21 cellular contexts compared by ENCODE assay signal in genomic region chr20:61295726-61296628, GRCh38. TPM values are rescaled to one million over a fixed set of nuclear protein-coding genes. Genes with fewer than 3 reads are reported as not detected.
DNase-seq lines count a peak whose midpoint lies in the region; ATAC-seq, FAIRE-seq and TF ChIP-seq lines count a peak whose summit lies in the region.
"Had no signal": no experiment of that assay in that cellular context is flagged by ENCODE, and none has a peak within 500 bp of the region (broad histone marks: within the 10 kb centered on the region; RNA-seq: fewer than 3 reads in every experiment).

No MANE protein-coding gene starts in this region.

- H3K23ac ChIP-seq in mesenchymal stem cell (ENCODE audit: low read length in 2 of 2): peak overlapping the region in 1 of 2 experiments; percentile 46

- H3K4me1 ChIP-seq in K562 (replicated peaks in 1 of 2; ENCODE audit: control insufficient read depth in 2 of 2, insufficient read depth in 2 of 2, low read length in 2 of 2) (no peaks in the 10 kb centered on the region), mesenchymal stem cell (ENCODE audit: control insufficient read depth, insufficient read depth, low read depth, low read length) (peaks cover 16% of the 10 kb centered on the region)
- H3K4me1 ChIP-seq: left lung, testis had no signal

- H2BK5ac ChIP-seq in mesenchymal stem cell (ENCODE audit: low read depth, low read length, poor library complexity, severe bottlenecking): no peak overlapping the region

- intact Hi-C loops in K562 (cut with micrococcal nuclease): no loop called here

- no peak for TF ChIP-seq POLR2A in K562 (conservative IDR thresholded peaks at IDR 0.05)

- in situ Hi-C loops in K562 (cut with MboI): no loop called here
- in situ Hi-C loops in GM13976 (cut with MboI; ENCODE audit: low sequenced_read_pairs, unreplicated experiment): no loop called here

- H2BK12ac ChIP-seq in mesenchymal stem cell (ENCODE audit: low read length in 2 of 2): peak overlapping the region in 1 of 2 experiments; percentile 35

- no peaks in the 10 kb centered on the region for H3K79me2 ChIP-seq in K562 (ENCODE audit: control insufficient read depth, insufficient read depth, low read length)

- no peak overlapping the region for H3K4me2 ChIP-seq in K562 (ENCODE audit: insufficient read depth, low read length)
- H3K4me2 ChIP-seq in mesenchymal stem cell (ENCODE audit: low read length, poor library complexity, severe bottlenecking): no peak overlapping the region

- no peak overlapping the region for H3K18ac ChIP-seq in mesenchymal stem cell (ENCODE audit: low read depth in 1 of 2, low read length in 2 of 2)

- H3K4me3 ChIP-seq in AG10803 (ENCODE audit: low read length) (no peak overlapping the region), K562 (no peak overlapping the region), mesenchymal stem cell (ENCODE audit: insufficient read depth in 1 of 2, low read depth in 1 of 2, low read length in 2 of 2) (no peak overlapping the region)
- H3K4me3 ChIP-seq: left lung, testis had no signal

- H3K79me1 ChIP-seq in mesenchymal stem cell (replicated peaks; ENCODE audit: low read length, poor library complexity, severe bottlenecking): peaks cover 15% of the 10 kb centered on the region

- no peak for TF ChIP-seq RAD21 in K562 (CRISPR knock-in tag; conservative IDR thresholded peaks at IDR 0.05 in 1 of 2, IDR thresholded peaks at IDR 0.05 in 1 of 2)

- 0 out of 2 replicates have a peak, but pooled peaks cover 3% of the 10 kb centered on the region for H4K20me1 ChIP-seq in K562 (replicated peaks; ENCODE audit: control insufficient read depth, insufficient read depth, low read length)

- POLR2A ChIA-PET in K562 (lab: Yijun Ruan, JAX): no interaction called here

- peak; percentile 51 for ATAC-seq in K562
- ATAC-seq: activated CD4-positive, CD25-positive, alpha-beta regulatory T cell treated with anti-CD3 and anti-CD28 coated beads, Interleukin-2, amount 50 U/mL, for 24 hours; activated naive CD4-positive, alpha-beta T cell treated with anti-CD3 and anti-CD28 coated beads, Interleukin-2, amount 50 U/mL, for 72 hours; left lung; PC-3; stimulated activated memory B cell treated with anti-CD40 and anti-IgM and Interleukin-4, amounts not matched to agents 10 μg/mL and 1 μg/mL and 100 μg/mL, for 72 hours had no signal

- H3K9ac ChIP-seq in K562 (ENCODE audit: insufficient read depth in 1 of 2, low read depth in 2 of 2, low read length in 2 of 2): no peak overlapping the region
- H3K9ac ChIP-seq in mesenchymal stem cell (ENCODE audit: low read length): no peak overlapping the region

- FAIRE-seq in HTR-8/SVneo (lab: Jason Lieb, UNC): peak; percentile 13
- FAIRE-seq in K562 (lab: Jason Lieb, UNC): no peak

- H4K8ac ChIP-seq in mesenchymal stem cell (ENCODE audit: low read length): no peak overlapping the region

- H3K9me1 ChIP-seq in K562 (ENCODE audit: control insufficient read depth, insufficient read depth, low read length): no peaks in the 10 kb centered on the region

- H3K27ac ChIP-seq in K562 (ENCODE audit: extremely low read depth, low read depth, low read length) (no peak overlapping the region), mesenchymal stem cell (ENCODE audit: low read length, poor library complexity, severe bottlenecking) (no peak overlapping the region)
- H3K27ac ChIP-seq: epithelial cell of prostate, left lung, testis had no signal

- peak overlapping the region; percentile 47 for H4K91ac ChIP-seq in mesenchymal stem cell (ENCODE audit: low read length)

- no peak overlapping the region for H2AFZ ChIP-seq in K562 (ENCODE audit: low read depth, low read length)
- no peak overlapping the region for H2AFZ ChIP-seq in mesenchymal stem cell (ENCODE audit: low read depth, low read length)

- H3K36me3 ChIP-seq in K562 (ENCODE audit: control insufficient read depth, insufficient read depth, low read length): no peaks in the 10 kb centered on the region
- no peaks in the 10 kb centered on the region for H3K36me3 ChIP-seq in mesenchymal stem cell (ENCODE audit: control insufficient read depth in 1 of 2, insufficient read depth in 2 of 2, low read depth in 1 of 2, low read length in 2 of 2)
- H3K36me3 ChIP-seq: left lung had no signal

- CTCF ChIA-PET in K562 (lab: Yijun Ruan, JAX; ENCODE audit: low intra/inter-chr PET ratio): no interaction called here

- no peaks in the 10 kb centered on the region for H3K9me3 ChIP-seq in K562 (replicated peaks; ENCODE audit: control insufficient read depth, insufficient read depth, low read depth, low read length)
- H3K9me3 ChIP-seq in mesenchymal stem cell (ENCODE audit: control insufficient read depth, low read length): no peaks in the 10 kb centered on the region
- H3K9me3 ChIP-seq: testis had no signal

- TF ChIP-seq CTCF in AG10803 (conservative IDR thresholded peaks at IDR 0.05; ENCODE audit: low read length) (no peak), K562 (IDR thresholded peaks at IDR 0.05 in 2 of 3, conservative IDR thresholded peaks at IDR 0.05 in 1 of 3; ENCODE audit: insufficient read depth in 2 of 3, low read depth in 1 of 3, low read length in 3 of 3) (no peak), GM20000 (IDR thresholded peaks at IDR 0.05; ENCODE audit: extremely low read depth, missing control alignments) (no peak), GM13976 (IDR thresholded peaks at IDR 0.05; ENCODE audit: borderline replicate concordance, control extremely low read depth, extremely low read depth, insufficient read depth, missing control alignments) (no peak)

- 1% methylated on average over 24 of the region's 33 CpGs for WGBS in K562 (ENCODE audit: insufficient coverage, low coverage, missing lambda C conversion rate)
- 69% methylated on average over 31 of the region's 33 CpGs for WGBS in mesenchymal stem cell

- TF ChIP-seq EP300 in K562 (IDR thresholded peaks at IDR 0.05; ENCODE audit: low read length): no peak

- no peak overlapping the region for H3K4ac ChIP-seq in mesenchymal stem cell (ENCODE audit: low read depth in 1 of 2, low read length in 2 of 2)

- no peak overlapping the region for H2BK15ac ChIP-seq in mesenchymal stem cell (ENCODE audit: low read depth, poor library complexity, severe bottlenecking)

- H3K14ac ChIP-seq in mesenchymal stem cell (ENCODE audit: low read length in 2 of 2): no peak overlapping the region

- no peak overlapping the region for H2AK5ac ChIP-seq in mesenchymal stem cell (ENCODE audit: low read length, severe bottlenecking)

- DNase-seq in AG10803 (ENCODE audit: low read depth): peak; percentile 8
- DNase-seq in HTR-8/SVneo (ENCODE audit: insufficient read length, low spot score): peak; percentile 93
- DNase-seq in K562 (ENCODE audit: extremely low read depth in 1 of 4, low spot score in 3 of 4): no peak
- no peak for DNase-seq in mesenchymal stem cell
- no peak for DNase-seq in GM20000 (ENCODE audit: low spot score)
- no peak for DNase-seq in NCI-H446 treated with DMSO at 0.1 percent for 48 hours (lab: John Stamatoyannopoulos, UW)
- DNase-seq in epidermal melanocyte (ENCODE audit: insufficient read length, low spot score): no peak
- DNase-seq in GM13976 (ENCODE audit: low spot score): no peak
- DNase-seq: activated CD8-positive, alpha-beta memory T cell treated with anti-CD3 and anti-CD28 coated beads for 24 hours; CD4-positive, alpha-beta T cell; DMS153; foreskin melanocyte; Kasumi-1; left lung; nucleus accumbens; PC-3; testis had no signal

- H3K27me3 ChIP-seq in K562 (ENCODE audit: control insufficient read depth in 2 of 2, insufficient read depth in 2 of 2, low read length in 2 of 2) (peaks cover 6 to 60% of the 10 kb centered on the region in 2 experiments; a peak in 4 of 5 replicates), mesenchymal stem cell (ENCODE audit: control insufficient read depth in 1 of 2, insufficient read depth in 1 of 2, low read length in 2 of 2) (no peaks in the 10 kb centered on the region)
- H3K27me3 ChIP-seq: testis had no signal

- H2BK120ac ChIP-seq in mesenchymal stem cell (ENCODE audit: low read depth, low read length): no peak overlapping the region

- BruUV-seq in K562 (replicated peaks; lab: Mats Ljungman, UMichigan): no TSS peak

TF ChIP-seq in K562, 482 proteins besides CTCF, POLR2A, EP300 and RAD21:
- TF ChIP-seq MTA3 (IDR thresholded peaks at IDR 0.05; ENCODE audit: borderline replicate concordance): no peak
- no peak for TF ChIP-seq NFXL1 (CRISPR knock-in tag; IDR thresholded peaks at IDR 0.05)
- TF ChIP-seq NR2F6 (CRISPR knock-in tag; IDR thresholded peaks at IDR 0.05): no peak
- TF ChIP-seq ATF3 (IDR thresholded peaks at IDR 0.05): no peak
- no peak for TF ChIP-seq ATF3 (CRISPR knock-in tag; conservative IDR thresholded peaks at IDR 0.05)
TF ChIP-seq in K562: peak in this region for 0.

RNA-seq across cellular contexts. Expression of gene CDH4, which starts 43.9 kb away (rescaled TPM):
- total RNA-seq in K562 (2011; cell fraction: chromatin; rRNA removed; ENCODE audit: low replicate concordance): not detected in 2 replicates
- not detected in 2 replicates for total RNA-seq in K562 (2011; cell fraction: nucleolus; rRNA removed)
- not detected in 2 replicates for total RNA-seq in K562 (2011; cell fraction: nucleoplasm; rRNA removed)
- total RNA-seq in K562 (2014; rRNA removed) (not detected in 2 replicates), K562 (2014; rRNA removed; fragmentation: Illumina TruSeq; extraction: Trizol) (not detected in 2 replicates), K562 (2015; rRNA removed; fragmentation: Illumina TruSeq; extraction: Trizol) (not detected in 2 replicates), K562 (2021) (not detected in 2 replicates)
- polyA plus RNA-seq in K562 (2011; rRNA removed) (not detected in 2 replicates), K562 (2014; fragmentation: Illumina TruSeq; extraction: Trizol) (not detected in 2 replicates), K562 (2014; fragmentation: Nextera tagmentation; extraction: Ambion mirVana) (under 1 TPM in 1 of 2 experiments, not detected in 1; 0.04 TPM), K562 (2014; rRNA removed) (not detected in 2 replicates)
- polyA plus RNA-seq in K562 (2011; cell fraction: cytosol; rRNA removed): not detected in 2 replicates
- polyA plus RNA-seq in K562 (2011; cell fraction: nucleus; rRNA removed): not detected in 2 replicates
- 0.27 and 0.53 TPM in 2 replicates for polyA plus RNA-seq in K562 (2012)
- polyA minus RNA-seq in K562 (2011; rRNA and poly(A)+ RNA removed): not detected in 2 replicates
- not detected in 2 replicates for polyA minus RNA-seq in K562 (2011; cell fraction: cytosol; rRNA and poly(A)+ RNA removed)
- polyA minus RNA-seq in K562 (2011; cell fraction: nucleus; rRNA and poly(A)+ RNA removed): not detected in 2 replicates
- polyA plus RNA-seq in mesenchymal stem cell (2013, experiment 1 of 2): 11.5 TPM
- 11.1 TPM for polyA plus RNA-seq in mesenchymal stem cell (2013, experiment 2 of 2)
- total RNA-seq: PC-3 had no signal

Comparison
In these comparisons a context has a peak if more than half of its experiments do, and no peak if none do; other contexts are left out.
1. DNase-seq: peak in AG10803 (single experiment) and HTR-8/SVneo (single experiment); none in K562 (0 of 4), mesenchymal stem cell (single experiment), GM20000 (single experiment), NCI-H446 treated with DMSO at 0.1 percent for 48 hours (single experiment), epidermal melanocyte (single experiment) and GM13976 (single experiment).